Comparison of ENCODE assay signal across 12 cellular contexts in genomic region chr10:113859261-113859660, GRCh38. TPM values are rescaled to one million over a fixed set of nuclear protein-coding genes. Genes with fewer than 3 reads are reported as not detected.
DNase-seq lines count a peak whose midpoint lies in the region; ATAC-seq, FAIRE-seq and TF ChIP-seq lines count a peak whose summit lies in the region.
"Had no signal": no experiment of that assay in that cellular context is flagged by ENCODE, and none has a peak within 500 bp of the region (broad histone marks: within the 10 kb centered on the region; RNA-seq: fewer than 3 reads in every experiment).

No MANE protein-coding gene starts in this region.

- WGBS in lower leg skin, 2 donors = 87 to 89% methylated on average over 2 of the region's 2 CpGs

- no peak for FAIRE-seq in HTR-8/SVneo (lab: Jason Lieb, UNC)

- TF ChIP-seq CTCF in GM10266 (IDR thresholded peaks at IDR 0.05; ENCODE audit: control insufficient read depth, insufficient read depth, low read depth, missing control alignments) = no peak
- no peak for TF ChIP-seq CTCF in lower leg skin (IDR thresholded peaks at IDR 0.05)

- H3K4me3 ChIP-seq in lower leg skin (ENCODE audit: low read depth, poor library complexity, severe bottlenecking) = no peak overlapping the region
- H3K4me3 ChIP-seq: colonic mucosa had no signal

- intact Hi-C loops in lower leg skin (cut with DNase I; ENCODE audit: low total_unique reads) = no loop called here

- TF ChIP-seq POLR2A in lower leg skin (IDR thresholded peaks at IDR 0.05) = no peak

- peak; percentile 39 for DNase-seq in GM10266 (ENCODE audit: extremely low spot score)
- DNase-seq in LoVo (ENCODE audit: low spot score) = no peak
- no peak for DNase-seq in HTR-8/SVneo (ENCODE audit: insufficient read length, low spot score)
- DNase-seq in DMS114 treated with DMSO at 0.1 percent for 48 hours (lab: John Stamatoyannopoulos, UW; ENCODE audit: unreplicated experiment) = no peak
- no peak for DNase-seq in lower leg skin (ENCODE audit: low spot score in 2 of 2)
- DNase-seq: activated naive CD8-positive, alpha-beta T cell treated with anti-CD3 and anti-CD28 coated beads for 36 hours; colonic mucosa; NCI-H1105 treated with DMSO at 0.1 percent for 48 hours; NCI-H748 treated with DMSO at 0.1 percent for 48 hours had no signal

- ATAC-seq in GM19043 (IDR thresholded peaks at IDR 0.05; ENCODE audit: low read depth, unreplicated experiment) (peak; percentile 45), HG02610 (IDR thresholded peaks at IDR 0.05; ENCODE audit: unreplicated experiment) (peak; percentile 36), HG03521 (IDR thresholded peaks at IDR 0.05; ENCODE audit: unreplicated experiment) (peak; percentile 38)

RNA-seq across cellular contexts. Expression of gene NHLRC2, which starts 4.8 kb away (rescaled TPM):
- total RNA-seq in lower leg skin = 10 to 100 TPM; 18.9 to 71.2 (median 48.0) TPM

RNA-seq across cellular contexts. Expression of gene DCLRE1A, which starts 5.4 kb away (rescaled TPM):
- total RNA-seq in lower leg skin = 1 to 10 TPM; 2.1 to 5.5 (median 3.8) TPM
